1 cellular context compared by ENCODE assay signal in genomic region chr7:594920-595620, GRCh38.
TF ChIP-seq lines count a peak whose summit lies in the region.

No MANE protein-coding gene starts in this region.

TF ChIP-seq in K562, 482 proteins besides CTCF, POLR2A, EP300 and RAD21:
- TF ChIP-seq NFYB (IDR thresholded peaks at IDR 0.05; ENCODE audit: extremely low read depth, insufficient read length) = no peak
- TF ChIP-seq ZBTB33 (CRISPR knock-in tag; IDR thresholded peaks at IDR 0.05) = peak; percentile 84
- no peak for TF ChIP-seq XRCC3 (IDR thresholded peaks at IDR 0.05)
